34 cellular contexts compared by ENCODE assay signal in genomic region chr14:51781352-51781751, GRCh38.
"Had no signal": no experiment of that assay in that cellular context is flagged by ENCODE, and none has a peak within 500 bp of the region (broad histone marks: within the 10 kb centered on the region; RNA-seq: fewer than 3 reads in every experiment).

No MANE protein-coding gene starts in this region.

- ATAC-seq: activated CD8-positive, alpha-beta T cell treated with anti-CD3 and anti-CD28 coated beads for 36 hours; activated naive CD4-positive, alpha-beta T cell treated with anti-CD3 and anti-CD28 coated beads, Interleukin-2, amount 50 U/mL, for 72 hours; activated T-cell treated with anti-CD3 and anti-CD28 coated beads, Interleukin-2, amount 50 U/mL, for 4 hours; activated T-cell treated with anti-CD3 and anti-CD28 coated beads, Interleukin-2, amount 50 U/mL, for 72 hours; activated T-helper 17 cell treated with anti-CD3 and anti-CD28 coated beads, Interleukin-2, amount 50 U/mL, for 72 hours; body of pancreas had no signal

- H3K4me1 ChIP-seq: breast epithelium had no signal

- H3K36me3 ChIP-seq: adrenal gland, brain microvascular endothelial cell, breast epithelium had no signal

- H3K4me3 Mint-ChIP-seq: activated B cell treated with CpG ODN at 0.5 μM for 24 hours; activated CD4-positive, alpha-beta memory T cell treated with anti-CD3 and anti-CD28 coated beads for 36 hours; activated CD4-positive, alpha-beta T cell treated with anti-CD3 and anti-CD28 coated beads, Interleukin-2, amount 10 ng/mL, durations not matched to agents 24 days and 14 days; activated CD8-positive, alpha-beta T cell treated with anti-CD3 and anti-CD28 coated beads for 36 hours; activated naive CD4-positive, alpha-beta T cell treated with anti-CD3 and anti-CD28 coated beads, Interleukin-2, amount 10 ng/mL, durations not matched to agents 7 days and 5 days; activated naive CD8-positive, alpha-beta T cell treated with anti-CD3 and anti-CD28 coated beads for 36 hours; activated T-cell treated with anti-CD3 and anti-CD28 coated beads, Interleukin-2, amount 50 U/mL, for 4 hours; activated T-cell treated with anti-CD3 and anti-CD28 coated beads, Interleukin-2, amount 50 U/mL, for 72 hours; activated T-helper 1 cell treated with anti-CD3 and anti-CD28 coated beads, Interleukin-12 subunit alpha, Interleukin-12 subunit beta, Interleukin-2, Interleukin-4 antibody, amounts not matched to agents 30 ng/mL and 10 ng/mL and 1 ng/mL, durations not matched to agents 14 hours and 24 hours and 36 hours; activated T-helper 17 cell treated with anti-CD3 and anti-CD28 coated beads, Interleukin-2, amount 50 U/mL, for 72 hours; T-helper 1 cell treated with Interleukin-12 subunit alpha and Interleukin-12 subunit beta and Interleukin-4 antibody, amounts not matched to agents 30 μg/mL and 1 μg/mL, for 36 hours; T-helper 2 cell treated with Interferon-gamma antibody and Interleukin-4, amounts not matched to agents 5 μg/mL and 100 μg/mL, for 36 hours had no signal

- DNase-seq: activated B cell treated with CpG ODN at 0.5 μM for 24 hours; activated CD4-positive, alpha-beta memory T cell treated with anti-CD3 and anti-CD28 coated beads for 36 hours; activated CD4-positive, alpha-beta T cell treated with anti-CD3 and anti-CD28 coated beads for 4 hours; activated CD4-positive, alpha-beta T cell treated with anti-CD3 and anti-CD28 coated beads, Interleukin-2, amount 10 ng/mL, durations not matched to agents 24 days and 14 days; activated CD4-positive, alpha-beta T cell treated with anti-CD3 and anti-CD28 coated beads, Interleukin-2, amount 50 U/mL, for 1 hour; activated CD4-positive, alpha-beta T cell treated with anti-CD3 and anti-CD28 coated beads, Interleukin-2, amount 50 U/mL, for 4 hours; activated CD4-positive, CD25-positive, alpha-beta regulatory T cell treated with anti-CD3 and anti-CD28 coated beads, Interleukin-2, amount 50 U/mL, for 72 hours; activated CD8-positive, alpha-beta memory T cell treated with anti-CD3 and anti-CD28 coated beads, Interleukin-2, amount 50 U/mL, for 4 hours; activated effector memory CD4-positive, alpha-beta T cell treated with anti-CD3 and anti-CD28 coated beads, Interleukin-2, amount 50 U/mL, for 16 hours; activated gamma-delta T cell treated with Interleukin-2 at 50 U/mL for 16 hours; activated naive CD4-positive, alpha-beta T cell; activated naive CD4-positive, alpha-beta T cell treated with anti-CD3 and anti-CD28 coated beads, Interleukin-2, amount 10 ng/mL, durations not matched to agents 7 days and 5 days; activated naive CD8-positive, alpha-beta T cell treated with anti-CD3 and anti-CD28 coated beads for 36 hours; activated T-cell treated with anti-CD3 and anti-CD28 coated beads for 4 hours; activated T-cell treated with anti-CD3 and anti-CD28 coated beads, Interleukin-2, amount 50 U/mL, for 1 hour; activated T-cell treated with anti-CD3 and anti-CD28 coated beads, Interleukin-2, amount 50 U/mL, for 4 hours; activated T-cell treated with anti-CD3 and anti-CD28 coated beads, Interleukin-2, amount 50 U/mL, for 72 hours; adrenal gland; amniotic stem cell; aorta; body of pancreas; central memory CD4-positive, alpha-beta T cell; T-helper 1 cell; T-helper 2 cell; T-helper 9 cell had no signal

- H3K27ac Mint-ChIP-seq: activated B cell treated with CpG ODN at 0.5 μM for 24 hours; activated CD4-positive, alpha-beta memory T cell treated with anti-CD3 and anti-CD28 coated beads for 36 hours; activated CD4-positive, alpha-beta T cell treated with anti-CD3 and anti-CD28 coated beads, Interleukin-2, amount 10 ng/mL, durations not matched to agents 24 days and 14 days; activated CD8-positive, alpha-beta T cell treated with anti-CD3 and anti-CD28 coated beads for 36 hours; activated naive CD4-positive, alpha-beta T cell treated with anti-CD3 and anti-CD28 coated beads, Interleukin-2, amount 10 ng/mL, durations not matched to agents 7 days and 5 days; activated naive CD4-positive, alpha-beta T cell treated with anti-CD3 and anti-CD28 coated beads, Interleukin-2, amount 50 U/mL, for 72 hours; activated naive CD8-positive, alpha-beta T cell treated with anti-CD3 and anti-CD28 coated beads for 36 hours; activated T-cell treated with anti-CD3 and anti-CD28 coated beads, Interleukin-2, amount 50 U/mL, for 72 hours; activated T-helper 1 cell treated with anti-CD3 and anti-CD28 coated beads, Interleukin-12 subunit alpha, Interleukin-12 subunit beta, Interleukin-2, Interleukin-4 antibody, amounts not matched to agents 30 ng/mL and 10 ng/mL and 1 ng/mL, durations not matched to agents 14 hours and 24 hours and 36 hours; activated T-helper 17 cell treated with anti-CD3 and anti-CD28 coated beads, Interleukin-2, amount 50 U/mL, for 72 hours; T-helper 1 cell treated with Interleukin-12 subunit alpha and Interleukin-12 subunit beta and Interleukin-4 antibody, amounts not matched to agents 30 μg/mL and 1 μg/mL, for 36 hours; T-helper 2 cell treated with Interferon-gamma antibody and Interleukin-4, amounts not matched to agents 5 μg/mL and 100 μg/mL, for 36 hours had no signal

- H3K4me3 ChIP-seq: adrenal gland, body of pancreas, breast epithelium had no signal

- H3K9me3 ChIP-seq: adrenal gland, body of pancreas, breast epithelium had no signal

- H3K27ac ChIP-seq: adrenal gland, body of pancreas, brain microvascular endothelial cell, breast epithelium, VCaP had no signal

- H3K27me3 ChIP-seq: adrenal gland, body of pancreas, brain microvascular endothelial cell, breast epithelium had no signal
